ENCODE assay signal across 18 cellular contexts in the genomic region with DNA sequence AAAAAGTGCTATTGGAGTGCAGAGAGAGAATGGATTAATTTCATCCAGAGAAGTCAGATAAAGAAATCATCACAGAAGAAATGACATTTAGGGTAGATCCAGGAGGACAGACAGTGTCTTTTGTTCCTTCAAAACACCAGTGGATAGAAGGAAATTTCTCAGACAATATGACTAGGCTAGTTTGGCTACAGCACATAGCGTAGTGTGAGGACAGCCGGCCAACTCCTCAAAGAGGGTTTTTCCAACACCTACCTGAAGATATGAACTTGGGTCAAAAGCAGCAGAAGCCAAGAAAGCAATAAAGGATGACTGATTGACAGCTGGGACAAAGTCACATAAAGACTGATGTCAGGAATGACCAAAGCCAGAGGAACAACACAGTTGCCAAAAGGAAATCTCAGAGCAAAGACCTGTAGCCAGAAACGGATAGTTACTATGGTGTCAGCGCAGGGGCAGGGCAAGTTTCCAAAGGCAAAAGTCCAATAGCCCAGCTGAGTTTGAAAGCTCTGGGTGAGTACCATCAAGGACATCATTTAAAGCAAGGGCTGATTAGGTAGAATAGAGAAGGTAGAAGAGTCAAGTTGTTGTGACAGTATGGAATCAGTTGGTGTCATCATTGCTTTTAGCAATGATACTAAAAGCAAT. TPM values are rescaled to one million over a fixed set of nuclear protein-coding genes. Genes with fewer than 3 reads are reported as not detected.
DNase-seq lines count a peak whose midpoint lies in the region; ATAC-seq, FAIRE-seq and TF ChIP-seq lines count a peak whose summit lies in the region.
"Had no signal": no experiment of that assay in that cellular context is flagged by ENCODE, and none has a peak within 500 bp of the region (broad histone marks: within the 10 kb centered on the region; RNA-seq: fewer than 3 reads in every experiment).

No MANE protein-coding gene starts in this region.

- WGBS in small intestine, 3 donors = 42 to 69% (median 51%) methylated on average over 4 of the region's 4 CpGs
- WGBS in ovary, 3 donors = 77 to 84% (median 80%) methylated on average over 4 of the region's 4 CpGs

- TF ChIP-seq EP300 in ovary (IDR thresholded peaks at IDR 0.05) = no peak

- no peak for FAIRE-seq in small intestine (lab: Jason Lieb, UNC)
- FAIRE-seq: G401.6, GM12891, HepG2 had no signal

- H3K27ac ChIP-seq in small intestine (ENCODE audit: low read depth in 1 of 2, low read length in 1 of 2) (no peak overlapping the region), ovary (no peak overlapping the region)
- H3K27ac ChIP-seq: A549, C4-2B had no signal

- no peak for TF ChIP-seq POLR2A in ovary (IDR thresholded peaks at IDR 0.05)

- H3K4me3 ChIP-seq in small intestine (ENCODE audit: low read depth in 1 of 2, low read length in 2 of 2) (no peak overlapping the region), ovary (no peak overlapping the region)
- H3K4me3 ChIP-seq: A549 had no signal

- TF ChIP-seq CTCF in ovary (IDR thresholded peaks at IDR 0.05) = no peak

- DNase-seq in cardiac septum (ENCODE audit: low spot score) (peak; percentile 78), left cardiac atrium (peak; percentile 50), mucosa of gallbladder (ENCODE audit: low spot score) (peak; percentile 61), small intestine (peak; percentile 40), dermis blood vessel endothelial cell (no peak), NCI-H774 (lab: John Stamatoyannopoulos, UW) (no peak), ovary (no peak)
- DNase-seq: BE2C; CD4-positive, alpha-beta memory T cell; DMS79 treated with DMSO at 0.1 percent for 48 hours; EL; GOT3; H9 had no signal

- peak; percentile 73 to 87 for ATAC-seq in left cardiac atrium
- ATAC-seq: A549, HepG2 had no signal

- H3K27me3 ChIP-seq in small intestine (ENCODE audit: control insufficient read depth in 2 of 2, insufficient read depth in 2 of 2, low read length in 2 of 2) (no peaks in the 10 kb centered on the region), ovary (no peaks in the 10 kb centered on the region)
- H3K27me3 ChIP-seq: BE2C had no signal

- H3K4me1 ChIP-seq in small intestine (ENCODE audit: control insufficient read depth in 2 of 2, insufficient read depth in 1 of 2, low read depth in 1 of 2, low read length in 1 of 2) (no peaks in the 10 kb centered on the region), ovary (ENCODE audit: insufficient read depth) (no peaks in the 10 kb centered on the region)
- H3K4me1 ChIP-seq: A549, BE2C had no signal

- H3K9me3 ChIP-seq in small intestine (ENCODE audit: control insufficient read depth, low read depth) (no peaks in the 10 kb centered on the region), ovary (no peaks in the 10 kb centered on the region)
- H3K9me3 ChIP-seq: BE2C had no signal

- intact Hi-C loops in cardiac septum (cut with DNase I) = no loop called here
- intact Hi-C loops in left cardiac atrium (cut with DNase I) = no loop called here
- intact Hi-C loops in ovary (cut with DNase I) = no loop called here

- no peaks in the 10 kb centered on the region for H3K36me3 ChIP-seq in small intestine (ENCODE audit: control insufficient read depth in 2 of 2, insufficient read depth in 2 of 2, low read length in 2 of 2)
- H3K36me3 ChIP-seq in ovary = no peaks in the 10 kb centered on the region
- H3K36me3 ChIP-seq: BE2C had no signal

RNA-seq across cellular contexts. Expression of a gene that starts 58.7 kb away (rescaled TPM):
- total RNA-seq in cardiac septum (132 TPM), left cardiac atrium (100 to 1,000 TPM in 1 of 2 donors, 10 to 100 TPM in 1; 66.8 to 157 TPM), mucosa of gallbladder (8.5 TPM), dermis blood vessel endothelial cell (2.2 and 3.1 TPM in 2 replicates), ovary (10 to 100 TPM in 1 of 7 donors, 1 to 10 TPM in 6; 3.7 to 11.1 (median 7.1) TPM)
- polyA plus RNA-seq in small intestine (1 to 10 TPM; 2.4 to 8.2 (median 4.9) TPM), ovary (10 to 100 TPM in 1 of 2 donors, 1 to 10 TPM in 1; 4.8 to 15.2 TPM)
- total RNA-seq: CD4-positive, alpha-beta memory T cell had no signal
- polyA plus RNA-seq: CD4-positive, alpha-beta memory T cell had no signal

Comparison
In these comparisons a context has a peak if more than half of its experiments do, and no peak if none do; other contexts are left out.
1. DNase-seq: peak in cardiac septum (single experiment), left cardiac atrium (single experiment), mucosa of gallbladder (single experiment) and small intestine (single experiment); none in dermis blood vessel endothelial cell (single experiment), NCI-H774 (single experiment) and ovary (0 of 5).